16 cellular contexts compared by ENCODE assay signal in the genomic region with DNA sequence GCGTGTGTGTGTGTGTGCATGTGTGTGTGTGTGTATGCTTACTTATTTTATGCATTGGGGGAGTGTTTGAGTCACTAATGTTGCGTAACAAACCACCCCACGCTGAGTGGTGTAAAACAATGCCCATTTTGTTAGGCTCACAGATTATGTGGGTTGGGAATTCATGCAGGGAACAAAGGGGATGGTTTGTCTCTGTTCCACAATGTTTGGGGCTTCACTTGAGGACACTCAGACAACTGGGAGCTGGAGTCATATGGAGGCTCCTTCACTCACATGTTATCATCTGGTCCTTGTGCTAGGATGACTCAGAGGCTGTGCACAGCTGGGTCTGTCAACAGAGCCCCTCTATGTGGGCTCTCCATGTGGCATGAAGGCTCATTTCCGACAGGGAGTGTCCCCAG. TPM values are rescaled to one million over a fixed set of nuclear protein-coding genes. Genes with fewer than 3 reads are reported as not detected.
DNase-seq lines count a peak whose midpoint lies in the region; ATAC-seq, FAIRE-seq and TF ChIP-seq lines count a peak whose summit lies in the region.
"Had no signal": no experiment of that assay in that cellular context is flagged by ENCODE, and none has a peak within 500 bp of the region (broad histone marks: within the 10 kb centered on the region; RNA-seq: fewer than 3 reads in every experiment).

No MANE protein-coding gene starts in this region.

- H3K9me3 ChIP-seq in H1 (ENCODE audit: insufficient read depth in 2 of 2, low read depth in 1 of 2, low read length in 1 of 2) (no peaks in the 10 kb centered on the region), trophoblast cell (ENCODE audit: insufficient read depth, low read depth, low read length) (no peaks in the 10 kb centered on the region)
- H3K9me3 ChIP-seq: esophagus squamous epithelium had no signal

- no peak overlapping the region for H3K56ac ChIP-seq in H1 (replicated peaks; ENCODE audit: insufficient read length, low read depth, low read length)

- H2BK120ac ChIP-seq in H1 (replicated peaks; ENCODE audit: low read depth, low read length) (no peak overlapping the region), trophoblast cell (ENCODE audit: insufficient read depth, low read length, poor library complexity) (no peak overlapping the region)

- H3K4me2 ChIP-seq in H1 (ENCODE audit: insufficient read depth in 1 of 2, low read depth in 2 of 2, low read length in 2 of 2) (no peak overlapping the region), trophoblast cell (ENCODE audit: low read length) (no peak overlapping the region)

- H2AFZ ChIP-seq in H1 (ENCODE audit: low read length) (peak overlapping the region; percentile 81; the same call in 1 of the 2 replicates), trophoblast cell (ENCODE audit: insufficient read depth, low read length, poor library complexity) (no peak overlapping the region)

- H3K36me3 Mint-ChIP-seq in activated CD4-positive, alpha-beta T cell treated with anti-CD3 and anti-CD28 coated beads for 36 hours (ENCODE audit: low read depth), result no peaks in the 10 kb centered on the region

- no peak for ATAC-seq in activated CD4-positive, alpha-beta T cell treated with anti-CD3 and anti-CD28 coated beads for 36 hours
- no peak for ATAC-seq in GM21360 (IDR thresholded peaks at IDR 0.05; ENCODE audit: unreplicated experiment)
- ATAC-seq: K562 had no signal

- H3K4me1 ChIP-seq in H1 (replicated peaks in 1 of 4; ENCODE audit: control insufficient read depth in 3 of 4, insufficient read depth in 4 of 4, low read length in 3 of 4) (0 out of 7 replicates have a peak, but pooled peaks cover 0 to 1% (median 0%) of the 10 kb centered on the region in 4 experiments), trophoblast cell (ENCODE audit: control insufficient read depth in 1 of 2, insufficient read depth in 2 of 2, low read length in 2 of 2) (no peaks in the 10 kb centered on the region)
- H3K4me1 ChIP-seq: esophagus squamous epithelium had no signal

- H4K12ac ChIP-seq in trophoblast cell (ENCODE audit: low read depth, low read length), result no peak overlapping the region

- no peaks in the 10 kb centered on the region for H3K23me2 ChIP-seq in H1 (ENCODE audit: low read depth, low read length)

- no peak overlapping the region for H2BK5ac ChIP-seq in H1 (ENCODE audit: low read depth, low read length)
- H2BK5ac ChIP-seq in trophoblast cell (ENCODE audit: low read depth, low read length, poor library complexity), result no peak overlapping the region

- H3K79me2 ChIP-seq in H1 (ENCODE audit: control insufficient read depth in 1 of 2, insufficient read depth in 2 of 2, low read length in 2 of 2) (no peaks in the 10 kb centered on the region), trophoblast cell (ENCODE audit: control insufficient read depth, insufficient read depth, low read length, poor library complexity) (no peaks in the 10 kb centered on the region)

- H2AK5ac ChIP-seq in H1 (ENCODE audit: low read depth, low read length) (no peak overlapping the region), trophoblast cell (ENCODE audit: low read length) (no peak overlapping the region)

- no peaks in the 10 kb centered on the region for H4K20me1 ChIP-seq in H1 (replicated peaks in 1 of 2; ENCODE audit: control insufficient read depth in 1 of 2, insufficient read depth in 2 of 2, low read length in 2 of 2)

- no peaks in the 10 kb centered on the region; a peak in 1 of 7 replicates for H3K27me3 ChIP-seq in H1 (replicated peaks in 1 of 4; ENCODE audit: control insufficient read depth in 3 of 4, extremely low read depth in 1 of 4, insufficient read depth in 3 of 4, low read length in 3 of 4)
- H3K27me3 ChIP-seq in trophoblast cell (ENCODE audit: insufficient read depth, low read length), result no peaks in the 10 kb centered on the region

- DNase-seq in NCI-H345 (lab: John Stamatoyannopoulos, UW) (peak; percentile 6), NCI-H345 treated with DMSO at 0.1 percent for 48 hours (lab: John Stamatoyannopoulos, UW; ENCODE audit: unreplicated experiment) (no peak), H1 (ENCODE audit: low read depth in 1 of 2, low spot score in 2 of 2) (no peak), left kidney (ENCODE audit: low read depth, low spot score) (peak; percentile 26), urothelium cell line (ENCODE audit: low spot score) (peak; percentile 70), trophoblast cell (no peak)
- no peak for DNase-seq in activated CD4-positive, alpha-beta T cell treated with anti-CD3 and anti-CD28 coated beads for 36 hours
- DNase-seq: CD4-positive, alpha-beta T cell; dermis blood vessel endothelial cell; EL; esophagus squamous epithelium; NCI-H1436 treated with DMSO at 0.1 percent for 48 hours; NCI-H524 treated with DMSO at 0.1 percent for 48 hours had no signal

- no peak for FAIRE-seq in H1 (lab: Jason Lieb, UNC)
- peak; percentile 83 for FAIRE-seq in urothelium cell line (lab: Jason Lieb, UNC)
- FAIRE-seq: A204.1, K562 had no signal

- H3K14ac ChIP-seq in H1 (ENCODE audit: insufficient read length) (no peak overlapping the region), trophoblast cell (ENCODE audit: low read length) (no peak overlapping the region)

- H3K9me3 Mint-ChIP-seq in activated CD4-positive, alpha-beta T cell treated with anti-CD3 and anti-CD28 coated beads for 36 hours (ENCODE audit: low read depth), result peaks cover 5% of the 10 kb centered on the region
- H3K9me3 Mint-ChIP-seq: CD4-positive, alpha-beta T cell had no signal

- no peak overlapping the region for H3K4me3 Mint-ChIP-seq in activated CD4-positive, alpha-beta T cell treated with anti-CD3 and anti-CD28 coated beads for 36 hours
- H3K4me3 Mint-ChIP-seq: CD4-positive, alpha-beta T cell had no signal

- H3K4me1 Mint-ChIP-seq in activated CD4-positive, alpha-beta T cell treated with anti-CD3 and anti-CD28 coated beads for 36 hours, result no peaks in the 10 kb centered on the region

- H4K8ac ChIP-seq in H1 (ENCODE audit: extremely low read depth, insufficient read depth, low read length), result no peak overlapping the region
- no peak overlapping the region for H4K8ac ChIP-seq in trophoblast cell (ENCODE audit: low read depth, low read length)

- H4K91ac ChIP-seq in H1 (replicated peaks; ENCODE audit: insufficient read length, low read length) (no peak overlapping the region), trophoblast cell (ENCODE audit: low read depth, low read length) (no peak overlapping the region)

- H3K79me1 ChIP-seq in H1 (ENCODE audit: low read depth, low read length) (no peaks in the 10 kb centered on the region), trophoblast cell (ENCODE audit: low read length) (no peaks in the 10 kb centered on the region)

- H3K4me3 ChIP-seq in H1 (ENCODE audit: extremely low read depth in 1 of 4, insufficient read depth in 2 of 4, low read depth in 3 of 4, low read length in 4 of 4) (no peak overlapping the region), trophoblast cell (ENCODE audit: low read depth, low read length) (no peak overlapping the region)
- H3K4me3 ChIP-seq: esophagus squamous epithelium, K562 had no signal

- no peak for TF ChIP-seq RAD21 in H1 (IDR thresholded peaks at IDR 0.05 in 1 of 2, conservative IDR thresholded peaks at IDR 0.05 in 1 of 2; ENCODE audit: low read depth in 2 of 2, low read length in 2 of 2)

- 89% methylated on average over 4 of the region's 4 CpGs; no CpG with 5 or more reads in 1 of the 2 experiments for WGBS in H1 (ENCODE audit: extremely low coverage in 1 of 2, insufficient coverage in 1 of 2, insufficient read length in 1 of 2, insufficient replicate concordance in 2 of 2, low coverage in 1 of 2, low lambda C conversion rate in 2 of 2, missing lambda C conversion rate in 1 of 2), 2 experiments
- no CpG with 5 or more reads among the region's 4 CpGs for WGBS in trophoblast cell (ENCODE audit: extremely low coverage, insufficient coverage, insufficient read length)

- no peak for TF ChIP-seq POLR2A in H1 (IDR thresholded peaks at IDR 0.05; ENCODE audit: control extremely low read depth in 1 of 2, low read depth in 2 of 2, low read length in 2 of 2)

- H3K27ac ChIP-seq in H1 (ENCODE audit: low read depth, low read length) (no peak overlapping the region), trophoblast cell (ENCODE audit: low read depth, low read length) (no peak overlapping the region)
- H3K27ac ChIP-seq: esophagus squamous epithelium had no signal

- no peaks in the 10 kb centered on the region for H3K36me3 ChIP-seq in H1 (ENCODE audit: control insufficient read depth in 2 of 4, insufficient read depth in 4 of 4, low read length in 3 of 4)
- H3K36me3 ChIP-seq in trophoblast cell (ENCODE audit: control insufficient read depth in 1 of 2, insufficient read depth in 2 of 2, low read length in 2 of 2), result no peaks in the 10 kb centered on the region
- H3K36me3 ChIP-seq: esophagus squamous epithelium had no signal

- no peak overlapping the region for H2BK20ac ChIP-seq in H1 (ENCODE audit: low read length)

- no peak overlapping the region for H3K27ac Mint-ChIP-seq in activated CD4-positive, alpha-beta T cell treated with anti-CD3 and anti-CD28 coated beads for 36 hours
- H3K27ac Mint-ChIP-seq: CD4-positive, alpha-beta T cell had no signal

- H3K27me3 Mint-ChIP-seq in activated CD4-positive, alpha-beta T cell treated with anti-CD3 and anti-CD28 coated beads for 36 hours, result peaks cover 2% of the 10 kb centered on the region

- H3K18ac ChIP-seq in H1 (ENCODE audit: extremely low read depth, low read length), result no peak overlapping the region
- no peak overlapping the region for H3K18ac ChIP-seq in trophoblast cell (ENCODE audit: low read length)

- CTCF ChIA-PET in H1 (lab: Charles Lee; ENCODE audit: partially characterized antibody), result interaction anchor here (1.2 to 1.6 kb wide), 2 partner anchors 47 to 60 kb away, joined by 3 read pairs; no protein-coding TSS in a partner anchor
- CTCF ChIA-PET in activated CD4-positive, alpha-beta T cell treated with anti-CD3 and anti-CD28 coated beads for 36 hours (lab: Charles Lee), result no interaction called here

- TF ChIP-seq CTCF in H1 (IDR thresholded peaks at IDR 0.05; ENCODE audit: control extremely low read depth in 1 of 3, insufficient read depth in 1 of 3, low read depth in 1 of 3, low read length in 3 of 3), result no peak

- intact Hi-C loops in activated CD4-positive, alpha-beta T cell treated with anti-CD3 and anti-CD28 coated beads for 36 hours (cut with DNase I, micrococcal nuclease), result no loop called here

- no peak overlapping the region for H2BK15ac ChIP-seq in H1 (ENCODE audit: low read length)

- no peak for TF ChIP-seq EP300 in H1 (IDR thresholded peaks at IDR 0.05; ENCODE audit: borderline replicate concordance in 1 of 2, low read depth in 2 of 2, low read length in 2 of 2)

- H4K5ac ChIP-seq in H1 (ENCODE audit: insufficient read length, low read depth, low read length), result no peak overlapping the region

- H2BK12ac ChIP-seq in H1 (ENCODE audit: low read depth, low read length), result 0 out of 2 replicates have a peak overlapping the region, but pooled peaks have one; percentile 6
- H2BK12ac ChIP-seq in trophoblast cell (ENCODE audit: low read length), result no peak overlapping the region

- no peak overlapping the region for H3K23ac ChIP-seq in H1 (ENCODE audit: insufficient read length)
- H3K23ac ChIP-seq in trophoblast cell (ENCODE audit: low read length), result no peak overlapping the region

- H3K9ac ChIP-seq in H1 (replicated peaks in 1 of 4; ENCODE audit: extremely low read depth in 1 of 4, low read depth in 3 of 4, low read length in 3 of 4) (no peak overlapping the region), trophoblast cell (ENCODE audit: low read length) (no peak overlapping the region)

- H3K4ac ChIP-seq in H1 (replicated peaks; ENCODE audit: insufficient read length, low read depth, low read length) (no peak overlapping the region), trophoblast cell (ENCODE audit: low read depth, low read length) (no peak overlapping the region)

- POLR2A ChIA-PET in H1 (lab: Charles Lee; ENCODE audit: partially characterized antibody), result no interaction called here
- POLR2A ChIA-PET in activated CD4-positive, alpha-beta T cell treated with anti-CD3 and anti-CD28 coated beads for 36 hours (lab: Charles Lee), result no interaction called here

RNA-seq across cellular contexts. Expression of a gene that starts 51.3 kb away (rescaled TPM):
- 69.5 and 83.0 TPM in 2 replicates for total RNA-seq in H1 (2021; fragmentation: NEBNext Ultra II Directional; extraction: Animal tissue kit (Norgen Biotek cat#: 25700))
- polyA plus RNA-seq in H1 (2011; rRNA removed), result 43.7 and 51.4 TPM in 2 replicates
- 42.0 TPM for polyA plus RNA-seq in H1 (2011; cell fraction: cytosol; rRNA removed)
- polyA plus RNA-seq in H1 (2011; cell fraction: nucleus; rRNA removed), result 56.3 TPM
- polyA plus RNA-seq in H1 (2012, experiment 1 of 2), result 40.0 to 53.5 TPM (median 47.7 TPM) in 4 replicates
- polyA plus RNA-seq in H1 (2012, experiment 2 of 2), result 38.9 TPM
- polyA plus RNA-seq in H1 (2013, experiment 1 of 2), result 39.9 TPM
- polyA plus RNA-seq in H1 (2013, experiment 2 of 2), result 39.1 TPM
- 121 and 152 TPM in 2 replicates for polyA minus RNA-seq in H1 (2011; rRNA and poly(A)+ RNA removed)
- 72.1 TPM for polyA minus RNA-seq in H1 (2011; cell fraction: cytosol; rRNA and poly(A)+ RNA removed)
- polyA minus RNA-seq in H1 (2011; cell fraction: nucleus; rRNA and poly(A)+ RNA removed), result 137 TPM
- total RNA-seq in activated CD4-positive, alpha-beta T cell treated with anti-CD3 and anti-CD28 coated beads for 36 hours, result under 1 TPM; 0.39 to 0.57 TPM
- 17.3 and 17.7 TPM in 2 replicates for polyA plus RNA-seq in trophoblast cell (2013)

Comparison
In these comparisons a context has a peak if more than half of its experiments do, and no peak if none do; other contexts are left out.
1. DNase-seq: peak in NCI-H345 (single experiment), left kidney (single experiment) and urothelium cell line (single experiment); none in NCI-H345 treated with DMSO at 0.1 percent for 48 hours (single experiment), H1 (0 of 2), activated CD4-positive, alpha-beta T cell treated with anti-CD3 and anti-CD28 coated beads for 36 hours (single experiment) and trophoblast cell (0 of 2).
2. RNA of a gene that starts 51.3 kb away (total RNA-seq): 69.5 to 83.0 TPM in H1; 0.39 to 0.57 TPM in activated CD4-positive, alpha-beta T cell treated with anti-CD3 and anti-CD28 coated beads for 36 hours; every median in the first group is over 10 times any median in the second.